In genomic region chr3:194404365-194405140, GRCh38 we compare ENCODE assay signal across 9 cellular contexts. TPM values are rescaled to one million over a fixed set of nuclear protein-coding genes. Genes with fewer than 3 reads are reported as not detected.
DNase-seq lines count a peak whose midpoint lies in the region; ATAC-seq, FAIRE-seq and TF ChIP-seq lines count a peak whose summit lies in the region.
"Had no signal": no experiment of that assay in that cellular context is flagged by ENCODE, and none has a peak within 500 bp of the region (broad histone marks: within the 10 kb centered on the region; RNA-seq: fewer than 3 reads in every experiment).

No MANE protein-coding gene starts in this region.

- CTCF ChIA-PET in A549 (lab: Yijun Ruan, JAX) = interaction anchor here (0.6 to 3.7 kb wide), 8 partner anchors 10 to 71 kb away, joined by 3 to 23 read pairs (median 6); partner anchors contain the start of gene LRRC15

- H3K36me3 ChIP-seq in small intestine (ENCODE audit: control insufficient read depth in 2 of 2, insufficient read depth in 2 of 2, low read length in 2 of 2) = no peaks in the 10 kb centered on the region

- H3K27ac Mint-ChIP-seq in activated T-helper 17 cell treated with anti-CD3 and anti-CD28 coated beads, Interleukin-2, amount 50 U/mL, for 72 hours = no peak overlapping the region

- H3K9me3 ChIP-seq in A549 (no peaks in the 10 kb centered on the region), small intestine (ENCODE audit: control insufficient read depth, low read depth) (no peaks in the 10 kb centered on the region)

- peak in 1 of 2 experiments; percentile 56 for DNase-seq in A549 (ENCODE audit: low read depth in 1 of 2, low spot score in 1 of 2)
- DNase-seq in EL = peak; percentile 62
- DNase-seq in NCI-H1694 (lab: John Stamatoyannopoulos, UW) = peak; percentile 66
- DNase-seq in fibroblast of villous mesenchyme (ENCODE audit: low read depth) = peak; percentile 74
- DNase-seq in small intestine = peak; percentile 58

- peaks cover 64% of the 10 kb centered on the region for H3K36me3 Mint-ChIP-seq in activated T-helper 17 cell treated with anti-CD3 and anti-CD28 coated beads, Interleukin-2, amount 50 U/mL, for 72 hours (ENCODE audit: low read depth)

- peak in 1 of 2 experiments; percentile 51; a peak in 1 of 6 replicates for ATAC-seq in A549
- ATAC-seq in GM18519 (IDR thresholded peaks at IDR 0.05; ENCODE audit: low FRiP score, unreplicated experiment) = no peak
- ATAC-seq in activated T-helper 17 cell treated with anti-CD3 and anti-CD28 coated beads, Interleukin-2, amount 50 U/mL, for 72 hours (replicated peaks) = no peak

- no peaks in the 10 kb centered on the region for H3K27me3 ChIP-seq in small intestine (ENCODE audit: control insufficient read depth in 2 of 2, insufficient read depth in 2 of 2, low read length in 2 of 2)

- 34% methylated on average over 10 of the region's 10 CpGs for WGBS in A549 (ENCODE audit: missing lambda C conversion rate)
- WGBS in small intestine, 3 donors = 22 to 43% (median 28%) methylated on average over 10 of the region's 10 CpGs

- TF ChIP-seq CTCF in A549 (IDR thresholded peaks at IDR 0.05) = peak; percentile 74
- peak; percentile 58 for TF ChIP-seq CTCF in fibroblast of villous mesenchyme (IDR thresholded peaks at IDR 0.05; ENCODE audit: insufficient read depth, low read depth, low read length)

- TF ChIP-seq RAD21 in A549 (conservative IDR thresholded peaks at IDR 0.05 in 1 of 2, IDR thresholded peaks at IDR 0.05 in 1 of 2) = peak; percentile 59 to 62

- no peak for TF ChIP-seq EP300 in A549 (IDR thresholded peaks at IDR 0.05)

- H3K9me3 Mint-ChIP-seq in activated T-helper 17 cell treated with anti-CD3 and anti-CD28 coated beads, Interleukin-2, amount 50 U/mL, for 72 hours = no peaks in the 10 kb centered on the region

- H3K4me3 Mint-ChIP-seq in activated T-helper 17 cell treated with anti-CD3 and anti-CD28 coated beads, Interleukin-2, amount 50 U/mL, for 72 hours = no peak overlapping the region

- H3K4me1 ChIP-seq in A549 = peaks cover 3% of the 10 kb centered on the region; the same call in 1 of the 3 replicates
- no peaks in the 10 kb centered on the region for H3K4me1 ChIP-seq in small intestine (ENCODE audit: control insufficient read depth in 2 of 2, insufficient read depth in 1 of 2, low read depth in 1 of 2, low read length in 1 of 2)

- H3K4me3 ChIP-seq in A549 (no peak overlapping the region), fibroblast of villous mesenchyme (ENCODE audit: low read depth, low read length) (no peak overlapping the region), small intestine (ENCODE audit: low read depth in 1 of 2, low read length in 2 of 2) (no peak overlapping the region)

- H3K27me3 Mint-ChIP-seq in activated T-helper 17 cell treated with anti-CD3 and anti-CD28 coated beads, Interleukin-2, amount 50 U/mL, for 72 hours = no peaks in the 10 kb centered on the region

- peaks cover 16% of the 10 kb centered on the region for H3K4me1 Mint-ChIP-seq in activated T-helper 17 cell treated with anti-CD3 and anti-CD28 coated beads, Interleukin-2, amount 50 U/mL, for 72 hours

- FAIRE-seq in A549 (lab: Jason Lieb, UNC) = no peak
- peak; percentile 83 for FAIRE-seq in TTC549 (lab: Jason Lieb, UNC)
- FAIRE-seq in small intestine (lab: Jason Lieb, UNC) = peak; percentile 94

- POLR2A ChIA-PET in A549 (lab: Yijun Ruan, JAX) = no interaction called here

- peak overlapping the region; percentile 41; the same call in 2 of the 3 replicates for H3K4me2 ChIP-seq in A549

- no peak for TF ChIP-seq POLR2A in A549 (IDR thresholded peaks at IDR 0.05; ENCODE audit: low read length)

- H3K27ac ChIP-seq in A549 (no peak overlapping the region), small intestine (ENCODE audit: low read depth in 1 of 2, low read length in 1 of 2) (no peak overlapping the region)

TF ChIP-seq in A549, 52 proteins besides CTCF, POLR2A, EP300 and RAD21:
- peak; percentile 59 for TF ChIP-seq SMC3 (IDR thresholded peaks at IDR 0.05)
- TF ChIP-seq ZC3H11A (IDR thresholded peaks at IDR 0.05) = no peak

RNA-seq across cellular contexts. Expression of gene GP5, which starts 5.5 kb away (rescaled TPM):
- not detected in 2 replicates for polyA plus RNA-seq in A549 (2011; rRNA removed)
- polyA plus RNA-seq in A549 (2012; cell fraction: cytosol; rRNA removed) = 0.01 TPM in 2 replicates
- polyA plus RNA-seq in A549 (2012; cell fraction: nucleus; rRNA removed) = 0.01 and 0.04 TPM in 2 replicates
- polyA plus RNA-seq in A549 (2017; fragmentation: RNase III; extraction: RNeasy Plus Mini Kit Qiagen cat#74134 plus additional on column Dnase treatment) = 0.03 TPM in 1 of 3 replicates, not detected in the others
- polyA minus RNA-seq in A549 (2011; rRNA and poly(A)+ RNA removed) = 0.08 TPM in 1 of 2 replicates, not detected in the other
- 0.32 TPM in 1 of 2 replicates, not detected in the other for total RNA-seq in fibroblast of villous mesenchyme
- polyA plus RNA-seq in small intestine = under 1 TPM in 1 of 3 donors, not detected in 2; 0.18 TPM
- total RNA-seq in activated T-helper 17 cell treated with anti-CD3 and anti-CD28 coated beads, Interleukin-2, amount 50 U/mL, for 72 hours = 1 to 10 TPM; 1.4 TPM

RNA-seq across cellular contexts. Expression of gene LRRC15, which starts 35.0 kb away (rescaled TPM):
- polyA plus RNA-seq in A549 (2011; rRNA removed) (0.05 TPM in 2 replicates), A549 (2017; fragmentation: RNase III; extraction: RNeasy Plus Mini Kit Qiagen cat#74134 plus additional on column Dnase treatment) (0.08 to 0.14 TPM (median 0.13 TPM) in 3 replicates), small intestine (under 1 TPM in 1 of 3 donors, not detected in 2; 0.01 TPM)
- 0.03 and 0.06 TPM in 2 replicates for polyA plus RNA-seq in A549 (2012; cell fraction: cytosol; rRNA removed)
- polyA plus RNA-seq in A549 (2012; cell fraction: nucleus; rRNA removed) = 0.05 and 0.10 TPM in 2 replicates
- not detected in 2 replicates for polyA minus RNA-seq in A549 (2011; rRNA and poly(A)+ RNA removed)
- 0.43 and 3.9 TPM in 2 replicates for total RNA-seq in fibroblast of villous mesenchyme
- total RNA-seq in activated T-helper 17 cell treated with anti-CD3 and anti-CD28 coated beads, Interleukin-2, amount 50 U/mL, for 72 hours = not detected

RNA-seq across cellular contexts. Expression of gene CPN2, which starts 53.4 kb away (rescaled TPM):
- not detected in 2 replicates for polyA plus RNA-seq in A549 (2011; rRNA removed)
- polyA plus RNA-seq in A549 (2012; cell fraction: cytosol; rRNA removed) = 0.03 TPM in 1 of 2 replicates, not detected in the other
- polyA plus RNA-seq in A549 (2012; cell fraction: nucleus; rRNA removed) = not detected in 2 replicates
- not detected in 3 replicates for polyA plus RNA-seq in A549 (2017; fragmentation: RNase III; extraction: RNeasy Plus Mini Kit Qiagen cat#74134 plus additional on column Dnase treatment)
- polyA minus RNA-seq in A549 (2011; rRNA and poly(A)+ RNA removed) = not detected in 2 replicates
- total RNA-seq in fibroblast of villous mesenchyme = not detected in 2 replicates
- not detected for polyA plus RNA-seq in small intestine
- not detected for total RNA-seq in activated T-helper 17 cell treated with anti-CD3 and anti-CD28 coated beads, Interleukin-2, amount 50 U/mL, for 72 hours
- total RNA-seq: urinary bladder had no signal
